8 cellular contexts compared by ENCODE assay signal in the genomic region with DNA sequence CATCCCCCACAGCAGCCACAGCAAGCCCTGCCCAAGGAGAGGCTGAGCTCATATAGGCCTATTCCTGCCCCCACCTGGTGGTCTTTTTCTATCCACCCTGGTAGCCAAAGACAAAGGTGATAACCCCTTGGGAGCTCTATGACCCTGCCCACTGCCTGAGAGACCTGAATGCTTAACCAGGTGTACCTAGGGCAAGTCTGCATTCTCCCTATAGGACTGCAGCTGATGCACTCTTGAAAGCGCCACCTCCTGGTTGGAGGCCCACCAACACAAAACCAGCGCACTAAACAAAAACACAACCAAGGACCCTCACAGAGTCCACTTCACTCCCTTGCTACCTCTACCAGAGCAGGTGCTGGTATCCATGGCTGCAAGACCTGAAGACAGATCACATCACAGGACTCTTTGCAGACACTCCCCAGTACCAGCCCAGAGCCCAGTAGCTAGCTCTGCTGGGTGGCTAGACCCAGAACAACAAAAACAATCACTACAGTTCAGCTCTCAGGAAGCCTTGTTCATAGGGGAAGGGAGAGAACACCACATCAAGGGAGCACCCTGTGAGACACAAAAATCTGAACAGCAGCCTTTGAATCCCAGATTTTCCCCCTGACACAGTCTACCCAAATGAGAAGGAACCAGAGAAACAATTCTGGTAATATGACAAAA.
A peak's percentile ranks its signal among the peaks of the same experiment; 100 is the strongest.
DNase-seq lines count a peak whose midpoint lies in the region; ATAC-seq and TF ChIP-seq lines count a peak whose summit lies in the region.
"Not testable (repeated sequence)": the region's sequence is repeated elsewhere in the genome, so short reads cannot be mapped to it uniquely, and the experiment has no call there.

No MANE protein-coding gene starts in this region.

- not testable (repeated sequence) for H3K27me3 ChIP-seq in Karpas-422 (ENCODE audit: low read length); iPS-20b (ENCODE audit: insufficient read depth, low read length)

- not testable (repeated sequence) for H3K9me2 ChIP-seq in Karpas-422 (replicated peaks; ENCODE audit: insufficient read depth, low read length); OCI-LY7 (ENCODE audit: insufficient read depth, low read length)

- H2AFZ ChIP-seq in Karpas-422 (ENCODE audit: low read length), result not testable (repeated sequence)
- peak overlapping the region; percentile 25; the same call in 1 of the 2 replicates for H2AFZ ChIP-seq in OCI-LY7 (ENCODE audit: low read length)

- not testable (repeated sequence) for H3K79me2 ChIP-seq in Karpas-422 (ENCODE audit: low read length); OCI-LY7 (ENCODE audit: insufficient read depth, low read depth, low read length)

- DNase-seq in COLO668 (lab: John Stamatoyannopoulos, UW; ENCODE audit: unreplicated experiment) (peak; percentile 5), Karpas-422 (peak; percentile 69), OCI-LY7 (ENCODE audit: low spot score) (peak; percentile 94)
- DNase-seq in activated CD4-positive, alpha-beta T cell treated with anti-CD3 and anti-CD28 coated beads, Interleukin-2, amount 10 ng/mL, durations not matched to agents 24 days and 14 days; activated naive CD8-positive, alpha-beta T cell treated with anti-CD3 and anti-CD28 coated beads for 36 hours; stimulated activated effector memory CD8-positive, alpha-beta T cell treated with anti-CD3 and anti-CD28 coated beads, Interleukin-12 subunit alpha, Interleukin-12 subunit beta, amount 100 ng/mL, for 72 hours (ENCODE audit: low spot score in 2 of 2): not testable (repeated sequence)

- not testable (repeated sequence) for H3K27ac Mint-ChIP-seq in activated CD4-positive, alpha-beta T cell treated with anti-CD3 and anti-CD28 coated beads, Interleukin-2, amount 10 ng/mL, durations not matched to agents 24 days and 14 days
- H3K27ac Mint-ChIP-seq in activated naive CD8-positive, alpha-beta T cell treated with anti-CD3 and anti-CD28 coated beads for 36 hours, result peak overlapping the region; percentile 22
- H3K27ac Mint-ChIP-seq in stimulated activated effector memory CD8-positive, alpha-beta T cell treated with anti-CD3 and anti-CD28 coated beads, Interleukin-12 subunit alpha, Interleukin-12 subunit beta, amount 100 ng/mL, for 72 hours, result peak overlapping the region; percentile 41

- H3K4me2 ChIP-seq in Karpas-422 (ENCODE audit: low read depth, low read length, poor library complexity, severe bottlenecking), result not testable (repeated sequence)
- H3K4me2 ChIP-seq in OCI-LY7 (ENCODE audit: low read length), result peak overlapping the region; percentile 57

- TF ChIP-seq CTCF in GM12875 (IDR thresholded peaks at IDR 0.05; ENCODE audit: borderline replicate concordance, insufficient read depth, low read depth, low read length), result peak; percentile 49
- peak; percentile 86 for TF ChIP-seq CTCF in OCI-LY7 (conservative IDR thresholded peaks at IDR 0.05; ENCODE audit: low read length)

- peak overlapping the region; percentile 7; the same call in 1 of the 2 replicates for H3K9ac ChIP-seq in Karpas-422 (ENCODE audit: low read length)
- H3K9ac ChIP-seq in iPS-20b (ENCODE audit: low read depth, low read length), result not testable (repeated sequence)

- not testable (repeated sequence) for H3K9me3 Mint-ChIP-seq in activated CD4-positive, alpha-beta T cell treated with anti-CD3 and anti-CD28 coated beads, Interleukin-2, amount 10 ng/mL, durations not matched to agents 24 days and 14 days; activated naive CD8-positive, alpha-beta T cell treated with anti-CD3 and anti-CD28 coated beads for 36 hours; stimulated activated effector memory CD8-positive, alpha-beta T cell treated with anti-CD3 and anti-CD28 coated beads, Interleukin-12 subunit alpha, Interleukin-12 subunit beta, amount 100 ng/mL, for 72 hours

- H3K4me1 ChIP-seq in Karpas-422 (ENCODE audit: low read length) (peaks cover 83% of the 10 kb centered on the region), OCI-LY7 (ENCODE audit: insufficient read depth, low read length, poor library complexity, severe bottlenecking) (peaks cover 94% of the 10 kb centered on the region)
- H3K4me1 ChIP-seq in iPS-20b (ENCODE audit: insufficient read depth, low read length), result not testable (repeated sequence)

- not testable (repeated sequence) for H3K4me3 ChIP-seq in GM12875 (ENCODE audit: low read depth, low read length); Karpas-422 (ENCODE audit: low read length); iPS-20b (ENCODE audit: low read length)
- H3K4me3 ChIP-seq in OCI-LY7 (ENCODE audit: low read depth, low read length, poor library complexity, severe bottlenecking), result peak overlapping the region; percentile 12

- not testable (repeated sequence) for H3K27me3 Mint-ChIP-seq in activated CD4-positive, alpha-beta T cell treated with anti-CD3 and anti-CD28 coated beads, Interleukin-2, amount 10 ng/mL, durations not matched to agents 24 days and 14 days; activated naive CD8-positive, alpha-beta T cell treated with anti-CD3 and anti-CD28 coated beads for 36 hours

- H3K4me3 Mint-ChIP-seq in activated CD4-positive, alpha-beta T cell treated with anti-CD3 and anti-CD28 coated beads, Interleukin-2, amount 10 ng/mL, durations not matched to agents 24 days and 14 days, result peak overlapping the region; percentile 21
- not testable (repeated sequence) for H3K4me3 Mint-ChIP-seq in activated naive CD8-positive, alpha-beta T cell treated with anti-CD3 and anti-CD28 coated beads for 36 hours; stimulated activated effector memory CD8-positive, alpha-beta T cell treated with anti-CD3 and anti-CD28 coated beads, Interleukin-12 subunit alpha, Interleukin-12 subunit beta, amount 100 ng/mL, for 72 hours

- CTCF ChIA-PET in OCI-LY7 (lab: Charles Lee; ENCODE audit: unreplicated experiment), result interaction anchor here (0.8 to 1.5 kb wide), 5 partner anchors 12 to 52 kb away, joined by 3 to 6 read pairs (median 3); no protein-coding TSS in a partner anchor

- intact Hi-C loops in OCI-LY7 (cut with micrococcal nuclease; ENCODE audit: unreplicated experiment), result loop anchor here (2.0 kb wide), 1 partner anchor 56 kb away; no protein-coding TSS in a partner anchor
- intact Hi-C loops in activated CD4-positive, alpha-beta T cell treated with anti-CD3 and anti-CD28 coated beads, Interleukin-2, amount 10 ng/mL, durations not matched to agents 24 days and 14 days (cut with micrococcal nuclease), result not testable (repeated sequence)

- peak overlapping the region; percentile 86 for H3K27ac ChIP-seq in Karpas-422 (ENCODE audit: low read length)
- H3K27ac ChIP-seq in OCI-LY7 (ENCODE audit: low read depth, low read length, poor library complexity, severe bottlenecking), result peak overlapping the region; percentile 85
- H3K27ac ChIP-seq in iPS-20b (ENCODE audit: low read length), result peak overlapping the region; percentile 54

- not testable (repeated sequence) for ATAC-seq in stimulated activated effector memory CD8-positive, alpha-beta T cell treated with anti-CD3 and anti-CD28 coated beads, Interleukin-12 subunit alpha, Interleukin-12 subunit beta, amount 100 ng/mL, for 72 hours

- H3K36me3 ChIP-seq in Karpas-422 (ENCODE audit: insufficient read depth, low read length); OCI-LY7 (ENCODE audit: insufficient read depth, low read length); iPS-20b (ENCODE audit: insufficient read depth, low read depth, low read length): not testable (repeated sequence)

- POLR2A ChIA-PET in OCI-LY7 (lab: Charles Lee), result interaction anchor here (1.0 to 17.0 kb wide), 14 partner anchors 9 to 77 kb away, joined by 3 to 218 read pairs (median 6); no protein-coding TSS in a partner anchor

- BruUV-seq in OCI-LY7 (replicated peaks; lab: Mats Ljungman, UMichigan), result not testable (repeated sequence)

- not testable (repeated sequence) for H3K9me3 ChIP-seq in Karpas-422 (ENCODE audit: low read length); OCI-LY7 (ENCODE audit: low read length); iPS-20b (ENCODE audit: insufficient read depth, low read depth, low read length)

- H3K4me1 Mint-ChIP-seq in activated CD4-positive, alpha-beta T cell treated with anti-CD3 and anti-CD28 coated beads, Interleukin-2, amount 10 ng/mL, durations not matched to agents 24 days and 14 days, result peaks cover 34% of the 10 kb centered on the region
- H3K4me1 Mint-ChIP-seq in activated naive CD8-positive, alpha-beta T cell treated with anti-CD3 and anti-CD28 coated beads for 36 hours, result peaks cover 33% of the 10 kb centered on the region
- H3K4me1 Mint-ChIP-seq in stimulated activated effector memory CD8-positive, alpha-beta T cell treated with anti-CD3 and anti-CD28 coated beads, Interleukin-12 subunit alpha, Interleukin-12 subunit beta, amount 100 ng/mL, for 72 hours, result peaks cover 20% of the 10 kb centered on the region

- not testable (repeated sequence) for H4K20me1 ChIP-seq in Karpas-422 (ENCODE audit: insufficient read depth, low read depth, low read length); OCI-LY7 (ENCODE audit: insufficient read depth, low read length)

- H3K36me3 Mint-ChIP-seq in activated CD4-positive, alpha-beta T cell treated with anti-CD3 and anti-CD28 coated beads, Interleukin-2, amount 10 ng/mL, durations not matched to agents 24 days and 14 days (ENCODE audit: low read depth); activated naive CD8-positive, alpha-beta T cell treated with anti-CD3 and anti-CD28 coated beads for 36 hours; stimulated activated effector memory CD8-positive, alpha-beta T cell treated with anti-CD3 and anti-CD28 coated beads, Interleukin-12 subunit alpha, Interleukin-12 subunit beta, amount 100 ng/mL, for 72 hours: not testable (repeated sequence)
